In genomic region chr1:109668123-109668800, GRCh38 we compare ENCODE assay signal across 6 cellular contexts.
DNase-seq lines count a peak whose midpoint lies in the region; ATAC-seq and TF ChIP-seq lines count a peak whose summit lies in the region.

No MANE protein-coding gene starts in this region.

- H3K79me2 ChIP-seq in Loucy (ENCODE audit: insufficient read depth, low read length) = no peaks in the 10 kb centered on the region

- DNase-seq in fibroblast of mammary gland (ENCODE audit: low read depth) (no peak), cerebellar cortex (ENCODE audit: low spot score) (no peak), GDM1 (lab: John Stamatoyannopoulos, UW) (no peak)
- DNase-seq in stimulated activated effector memory CD8-positive, alpha-beta T cell treated with anti-CD3 and anti-CD28 coated beads, Interleukin-12 subunit alpha, Interleukin-12 subunit beta, amount 100 ng/mL, for 72 hours (ENCODE audit: low spot score in 2 of 2) = peak in 1 of 2 donors; percentile 46
- DNase-seq in activated effector memory CD4-positive, alpha-beta T cell treated with anti-CD3 and anti-CD28 coated beads, Interleukin-2, amount 50 U/mL, for 16 hours = no peak

- no peaks in the 10 kb centered on the region for H3K27me3 ChIP-seq in Loucy (ENCODE audit: insufficient read depth, low read length, poor library complexity, severe bottlenecking)

- no peaks in the 10 kb centered on the region for H3K9me3 Mint-ChIP-seq in stimulated activated effector memory CD8-positive, alpha-beta T cell treated with anti-CD3 and anti-CD28 coated beads, Interleukin-12 subunit alpha, Interleukin-12 subunit beta, amount 100 ng/mL, for 72 hours

- no peak overlapping the region for H3K27ac Mint-ChIP-seq in stimulated activated effector memory CD8-positive, alpha-beta T cell treated with anti-CD3 and anti-CD28 coated beads, Interleukin-12 subunit alpha, Interleukin-12 subunit beta, amount 100 ng/mL, for 72 hours

- no peaks in the 10 kb centered on the region for H4K20me1 ChIP-seq in Loucy (ENCODE audit: insufficient read depth, low read length, poor library complexity, severe bottlenecking)

- no peak for ATAC-seq in stimulated activated effector memory CD8-positive, alpha-beta T cell treated with anti-CD3 and anti-CD28 coated beads, Interleukin-12 subunit alpha, Interleukin-12 subunit beta, amount 100 ng/mL, for 72 hours

- peak overlapping the region; percentile 38 for H3K4me2 ChIP-seq in Loucy (ENCODE audit: low read depth, low read length, poor library complexity, severe bottlenecking)

- H3K9me2 ChIP-seq in Loucy (replicated peaks; ENCODE audit: low read depth, low read length) = no peaks in the 10 kb centered on the region

- no peaks in the 10 kb centered on the region for H3K9me3 ChIP-seq in Loucy (ENCODE audit: insufficient read depth, low read depth, low read length)

- no peak overlapping the region for H2AFZ ChIP-seq in Loucy (ENCODE audit: low read length)

- H3K36me3 ChIP-seq in Loucy (ENCODE audit: insufficient read depth, low read length) = no peaks in the 10 kb centered on the region

- H3K4me1 ChIP-seq in Loucy (ENCODE audit: insufficient read depth, low read length, poor library complexity, severe bottlenecking) = peaks cover 6% of the 10 kb centered on the region

- peaks cover 5% of the 10 kb centered on the region for H3K36me3 Mint-ChIP-seq in stimulated activated effector memory CD8-positive, alpha-beta T cell treated with anti-CD3 and anti-CD28 coated beads, Interleukin-12 subunit alpha, Interleukin-12 subunit beta, amount 100 ng/mL, for 72 hours

- TF ChIP-seq CTCF in Loucy (conservative IDR thresholded peaks at IDR 0.05; ENCODE audit: low read length) = no peak
- no peak for TF ChIP-seq CTCF in fibroblast of mammary gland (conservative IDR thresholded peaks at IDR 0.05; ENCODE audit: control insufficient read depth, insufficient read depth, low read depth, low read length)

- H3K4me1 Mint-ChIP-seq in stimulated activated effector memory CD8-positive, alpha-beta T cell treated with anti-CD3 and anti-CD28 coated beads, Interleukin-12 subunit alpha, Interleukin-12 subunit beta, amount 100 ng/mL, for 72 hours = peaks cover 24% of the 10 kb centered on the region

- no peak overlapping the region for H3K4me3 ChIP-seq in Loucy (ENCODE audit: low read length, poor library complexity, severe bottlenecking)
- peak overlapping the region; percentile 48 for H3K4me3 ChIP-seq in fibroblast of mammary gland (ENCODE audit: control insufficient read depth, low read depth, low read length)

- H3K4me3 Mint-ChIP-seq in stimulated activated effector memory CD8-positive, alpha-beta T cell treated with anti-CD3 and anti-CD28 coated beads, Interleukin-12 subunit alpha, Interleukin-12 subunit beta, amount 100 ng/mL, for 72 hours = peak overlapping the region; percentile 49

- no peak overlapping the region for H3K9ac ChIP-seq in Loucy (ENCODE audit: low read depth, low read length, poor library complexity, severe bottlenecking)

- H3F3A ChIP-seq in Loucy (ENCODE audit: low read depth) = no peaks in the 10 kb centered on the region
